Comparison of ENCODE assay signal across 8 cellular contexts in genomic region chr19:23914402-23915286, GRCh38.
DNase-seq lines count a peak whose midpoint lies in the region; ATAC-seq, FAIRE-seq and TF ChIP-seq lines count a peak whose summit lies in the region.

Gene ZNF726, plus strand, starts transcription at chr19:23914886. Its CDS starts 109 bp downstream, at chr19:23914995.

- no peak for TF ChIP-seq CTCF in GM13977 (IDR thresholded peaks at IDR 0.05; ENCODE audit: extremely low read depth, insufficient read depth, missing control alignments)

- DNase-seq in GM13977 (ENCODE audit: low spot score) = peak; percentile 66
- peak; percentile 64 to 72 for DNase-seq in NCI-H1930 (lab: John Stamatoyannopoulos, UW)
- DNase-seq in activated CD4-positive, CD25-positive, alpha-beta regulatory T cell (lab: John Stamatoyannopoulos, UW) = peak; percentile 45 to 63 (median 58)
- peak in 60 of 61 donors; percentile 44 to 96 (median 83) for DNase-seq in caudate nucleus (lab: John Stamatoyannopoulos, UW)
- DNase-seq in stimulated activated CD4-positive, alpha-beta T cell treated with anti-CD3 and anti-CD28 coated beads, Interleukin-15, amount 100 ng/mL, for 48 hours (ENCODE audit: low read depth in 2 of 2) = peak; percentile 77 to 79
- DNase-seq in NOMO-1 treated with dmso at 0.1 percent for 144 hours (lab: John Stamatoyannopoulos, UW; ENCODE audit: unreplicated experiment) = no peak

- H3K27ac ChIP-seq in caudate nucleus (ENCODE audit: low read depth, low read length) = no peak within 1 kb of the TSS

- peak; percentile 97 for FAIRE-seq in islet of Langerhans (lab: Jason Lieb, UNC)

- peak; percentile 99 for ATAC-seq in HG02759 (IDR thresholded peaks at IDR 0.05; ENCODE audit: unreplicated experiment)

- in situ Hi-C loops in GM13977 (cut with MboI; ENCODE audit: low pct_unique_long_range_greater_than_20kb, low sequenced_read_pairs, unreplicated experiment) = no loop called here
